In genomic region chr14:69948311-69948710, GRCh38 we compare ENCODE assay signal across 15 cellular contexts.
DNase-seq lines count a peak whose midpoint lies in the region; ATAC-seq, FAIRE-seq and TF ChIP-seq lines count a peak whose summit lies in the region.
"Had no signal": no experiment of that assay in that cellular context is flagged by ENCODE, and none has a peak within 500 bp of the region (broad histone marks: within the 10 kb centered on the region; RNA-seq: fewer than 3 reads in every experiment).

No MANE protein-coding gene starts in this region.

- no peak overlapping the region for H3K4me3 Mint-ChIP-seq in brain
- H3K4me3 Mint-ChIP-seq: CD14-positive monocyte; CD8-positive, alpha-beta T cell; HFFc6 had no signal

- H3K27me3 Mint-ChIP-seq in brain, result peaks cover 5% of the 10 kb centered on the region

- DNase-seq in Ammon's horn (ENCODE audit: low spot score), result peak; percentile 37
- DNase-seq in NCI-H446 treated with DMSO at 0.1 percent for 48 hours (lab: John Stamatoyannopoulos, UW), result peak; percentile 50
- peak; percentile 72 for DNase-seq in medulla oblongata (ENCODE audit: extremely low spot score)
- DNase-seq in RCC 7860 (ENCODE audit: low spot score), result no peak
- DNase-seq in AG08395 (ENCODE audit: low spot score), result no peak
- DNase-seq: CD8-positive, alpha-beta T cell; COR-L47; DND-41; GF-D8; HCEC 1CT; HFFc6; IMR-90 had no signal

- H3K9me3 Mint-ChIP-seq in brain, result peaks cover 0 to 32% (median 26%) of the 10 kb centered on the region in 5 experiments

- no peak for FAIRE-seq in RCC 7860 (lab: Jason Lieb, UNC)

- peaks cover 44% of the 10 kb centered on the region for H3K36me3 Mint-ChIP-seq in brain
- H3K36me3 Mint-ChIP-seq: CD14-positive monocyte; CD8-positive, alpha-beta T cell had no signal

- peak overlapping the region in 4 of 5 experiments; percentile 19 to 78 (median 64) for H3K27ac Mint-ChIP-seq in brain
- H3K27ac Mint-ChIP-seq: CD8-positive, alpha-beta T cell; HFFc6 had no signal

- no peak for TF ChIP-seq CTCF in brain (conservative IDR thresholded peaks at IDR 0.05)

- H3K4me1 Mint-ChIP-seq in brain, result peaks cover 49% of the 10 kb centered on the region
- H3K4me1 Mint-ChIP-seq: CD14-positive monocyte had no signal

- no peak for ATAC-seq in HG02870 (IDR thresholded peaks at IDR 0.05; ENCODE audit: unreplicated experiment)
- ATAC-seq: CD8-positive, alpha-beta T cell had no signal

Comparison
In these comparisons a context has a peak if more than half of its experiments do, and no peak if none do; other contexts are left out.
1. DNase-seq: peak in Ammon's horn (single experiment), NCI-H446 treated with DMSO at 0.1 percent for 48 hours (single experiment) and medulla oblongata (single experiment); none in RCC 7860 (single experiment) and AG08395 (single experiment).